ENCODE assay signal across 18 cellular contexts in the genomic region with DNA sequence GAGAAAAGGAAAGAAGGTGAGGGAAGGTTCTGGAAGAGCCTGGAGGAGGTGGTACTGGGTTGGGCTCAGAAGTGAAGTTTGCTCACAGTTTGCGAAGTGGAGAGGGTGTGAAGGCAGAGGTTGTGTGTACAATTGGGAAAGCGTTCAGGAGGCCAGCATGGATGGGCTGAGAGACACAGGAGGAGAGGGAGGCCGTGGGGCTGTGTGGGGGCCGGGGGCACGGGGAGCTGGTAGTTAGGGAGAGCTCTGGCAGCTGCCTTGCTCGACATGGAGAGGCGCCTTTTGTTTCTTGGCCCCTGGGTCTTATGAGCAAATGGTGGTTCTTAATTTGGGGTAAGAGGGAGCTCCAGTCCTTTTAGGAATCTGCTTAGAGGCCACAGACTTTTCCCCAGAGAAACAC. TPM values are rescaled to one million over a fixed set of nuclear protein-coding genes. Genes with fewer than 3 reads are reported as not detected.
DNase-seq lines count a peak whose midpoint lies in the region; ATAC-seq, FAIRE-seq and TF ChIP-seq lines count a peak whose summit lies in the region.
"Had no signal": no experiment of that assay in that cellular context is flagged by ENCODE, and none has a peak within 500 bp of the region (broad histone marks: within the 10 kb centered on the region; RNA-seq: fewer than 3 reads in every experiment).

No MANE protein-coding gene starts in this region.

- H3K4me1 Mint-ChIP-seq in Caco-2 (ENCODE audit: low read depth, unreplicated experiment) (peaks cover 36% of the 10 kb centered on the region), brain (peaks cover 17% of the 10 kb centered on the region)

- H3K27ac ChIP-seq in HepG2 (ENCODE audit: extremely low read length, insufficient read depth, low read length) = peak overlapping the region; percentile 8
- peak overlapping the region; percentile 59 to 84 (median 68) for H3K27ac ChIP-seq in sigmoid colon
- H3K27ac ChIP-seq: ovary, VCaP had no signal

- H3K27ac Mint-ChIP-seq in Caco-2 (ENCODE audit: unreplicated experiment) (peak overlapping the region; percentile 84), brain (peak overlapping the region in 4 of 5 experiments; percentile 2 to 43 (median 27))

- no peak overlapping the region for H3K4me2 ChIP-seq in HepG2 (ENCODE audit: low read depth, low read length)

- H3K4me3 Mint-ChIP-seq in Caco-2 (ENCODE audit: unreplicated experiment) (peak overlapping the region; percentile 5), brain (no peak overlapping the region)

- peaks cover 2% of the 10 kb centered on the region; the same call in 1 of the 2 replicates for H4K20me1 ChIP-seq in HepG2 (ENCODE audit: insufficient read depth, low read length)

- peaks cover 67% of the 10 kb centered on the region for H3K36me3 Mint-ChIP-seq in Caco-2 (ENCODE audit: insufficient read depth, unreplicated experiment)
- H3K36me3 Mint-ChIP-seq in brain = peaks cover 54% of the 10 kb centered on the region

- no peaks in the 10 kb centered on the region for H3K27me3 ChIP-seq in Caco-2 (replicated peaks; ENCODE audit: control insufficient read depth, insufficient read depth, low read length)
- no peaks in the 10 kb centered on the region for H3K27me3 ChIP-seq in HepG2 (ENCODE audit: control insufficient read depth in 1 of 2, insufficient read depth in 2 of 2, low read length in 2 of 2)
- H3K27me3 ChIP-seq in sigmoid colon = no peaks in the 10 kb centered on the region
- H3K27me3 ChIP-seq: ovary, Peyer's patch had no signal

- FAIRE-seq in HepG2 (lab: Jason Lieb, UNC) (no peak), GM19239 (lab: Jason Lieb, UNC) (no peak)

- in situ Hi-C loops in HepG2 (cut with HindIII; ENCODE audit: extremely low pct_ligation_motif_present, low pct_unique_long_range_greater_than_20kb) = no loop called here
- in situ Hi-C loops in GM13976 (cut with MboI; ENCODE audit: low sequenced_read_pairs, unreplicated experiment) = no loop called here

- no TSS peak for BruUV-seq in Caco-2 (replicated peaks; lab: Mats Ljungman, UMichigan)
- BruUV-seq in HepG2 (replicated peaks; lab: Mats Ljungman, UMichigan) = no TSS peak

- no peak overlapping the region for H2AFZ ChIP-seq in HepG2 (ENCODE audit: low read length)

- DNase-seq in Caco-2 (no peak), HepG2 (ENCODE audit: low spot score) (no peak), sigmoid colon (no peak), NCI-H1105 treated with DMSO at 0.1 percent for 48 hours (lab: John Stamatoyannopoulos, UW) (no peak), GM13976 (ENCODE audit: low spot score) (no peak), NCI-H774 (lab: John Stamatoyannopoulos, UW) (no peak), GM19239 (ENCODE audit: insufficient read length, low spot score) (no peak)
- DNase-seq: activated CD8-positive, alpha-beta memory T cell treated with anti-CD3 and anti-CD28 coated beads for 24 hours; activated gamma-delta T cell treated with Interleukin-2 at 50 U/mL for 16 hours; DMS 273 treated with DMSO at 0.1 percent for 48 hours; effector CD4-positive, alpha-beta T cell; IMR-90; MV-4-11; ovary; Peyer's patch; stimulated activated naive CD8-positive, alpha-beta T cell treated with anti-CD3 and anti-CD28 coated beads, Interleukin-15, Interleukin-2, amounts not matched to agents 100 U/mL and 50 U/mL, for 24 hours had no signal

- WGBS in HepG2 (ENCODE audit: low lambda C conversion rate) = 92% methylated on average over 7 of the region's 7 CpGs
- 85 to 91% methylated on average over 7 of the region's 7 CpGs for WGBS in sigmoid colon, 2 donors

- H3K79me2 ChIP-seq in HepG2 (ENCODE audit: insufficient read depth, low read length) = peaks cover 19% of the 10 kb centered on the region

- H3K36me3 ChIP-seq in Caco-2 (ENCODE audit: control insufficient read depth, insufficient read depth, low read length) (no peaks in the 10 kb centered on the region), HepG2 (replicated peaks in 1 of 2; ENCODE audit: control insufficient read depth in 1 of 2, insufficient read depth in 2 of 2, low read length in 2 of 2) (no peaks in the 10 kb centered on the region), sigmoid colon (no peaks in the 10 kb centered on the region)
- H3K36me3 ChIP-seq: ovary, Peyer's patch had no signal

- intact Hi-C loops in Caco-2 (cut with micrococcal nuclease; ENCODE audit: unreplicated experiment) (loop anchor here (2.0 kb wide), 1 partner anchor 17 kb away; the partner anchor contains the start of gene BICRA), HepG2 (cut with micrococcal nuclease; ENCODE audit: unreplicated experiment) (no loop called here), sigmoid colon (cut with DNase I) (no loop called here)

- TF ChIP-seq POLR2A in HepG2 (IDR thresholded peaks at IDR 0.05; ENCODE audit: insufficient read depth in 1 of 2, low read depth in 2 of 2, low read length in 2 of 2) (no peak), sigmoid colon (IDR thresholded peaks at IDR 0.05) (no peak)

- POLR2A ChIA-PET in Caco-2 (lab: Charles Lee) = interaction anchor here (3.3 to 4.3 kb wide), 2 partner anchors 15 to 23 kb away, joined by 30 to 62 read pairs; no protein-coding TSS in a partner anchor
- POLR2A ChIA-PET in HepG2 (lab: Yijun Ruan, JAX) = no interaction called here

- H3K4me3 ChIP-seq in Caco-2 (ENCODE audit: low read depth, low read length) (no peak overlapping the region), HepG2 (replicated peaks in 1 of 3; ENCODE audit: insufficient read depth in 1 of 3, low read depth in 2 of 3, low read length in 3 of 3) (no peak overlapping the region), sigmoid colon (no peak overlapping the region)
- H3K4me3 ChIP-seq: ovary, Peyer's patch had no signal

- no peaks in the 10 kb centered on the region for H3K9me3 ChIP-seq in Caco-2
- no peaks in the 10 kb centered on the region for H3K9me3 ChIP-seq in HepG2 (ENCODE audit: low read length)
- no peaks in the 10 kb centered on the region for H3K9me3 ChIP-seq in sigmoid colon
- H3K9me3 ChIP-seq: ovary, Peyer's patch had no signal

- H3K27me3 Mint-ChIP-seq in Caco-2 (ENCODE audit: insufficient read depth, unreplicated experiment) = no peaks in the 10 kb centered on the region
- H3K27me3 Mint-ChIP-seq in brain = peaks cover 3% of the 10 kb centered on the region

- ATAC-seq in HepG2 = no peak
- ATAC-seq: stimulated activated naive CD8-positive, alpha-beta T cell treated with anti-CD3 and anti-CD28 coated beads, Interleukin-15, Interleukin-2, amounts not matched to agents 100 U/mL and 50 U/mL, for 24 hours had no signal

- CTCF ChIA-PET in Caco-2 (lab: Charles Lee) (interaction anchor here (1.3 kb wide), 1 partner anchor 22 kb away, joined by 4 read pairs; no protein-coding TSS in a partner anchor), HepG2 (lab: Yijun Ruan, JAX; ENCODE audit: low intra/inter-chr PET ratio, low total read pairs) (no interaction called here)

- TF ChIP-seq RAD21 in HepG2 (CRISPR knock-in tag; IDR thresholded peaks at IDR 0.05) = no peak

- TF ChIP-seq EP300 in HepG2 (IDR thresholded peaks at IDR 0.05; ENCODE audit: low read depth in 2 of 2, low read length in 2 of 2) (no peak), HepG2 (CRISPR knock-in tag; IDR thresholded peaks at IDR 0.05; ENCODE audit: borderline replicate concordance) (no peak), sigmoid colon (IDR thresholded peaks at IDR 0.05) (no peak)

- H3K4me1 ChIP-seq in Caco-2 = peaks cover 71% of the 10 kb centered on the region
- peaks cover 42% of the 10 kb centered on the region for H3K4me1 ChIP-seq in HepG2 (ENCODE audit: insufficient read depth, low read length)
- peaks cover 0 to 56% (median 44%) of the 10 kb centered on the region in 4 donors for H3K4me1 ChIP-seq in sigmoid colon

- H3K9ac ChIP-seq in HepG2 (ENCODE audit: insufficient read depth, low read depth, low read length) = no peak overlapping the region

- H3K9me3 Mint-ChIP-seq in Caco-2 (ENCODE audit: unreplicated experiment) (no peaks in the 10 kb centered on the region), brain (peaks cover 0 to 21% (median 2%) of the 10 kb centered on the region in 5 experiments)

- no peak for TF ChIP-seq CTCF in Caco-2 (IDR thresholded peaks at IDR 0.05; ENCODE audit: insufficient read depth in 1 of 2, low read depth in 1 of 2, low read length in 1 of 2, severe bottlenecking in 1 of 2, unreplicated experiment in 1 of 2)
- no peak for TF ChIP-seq CTCF in brain (conservative IDR thresholded peaks at IDR 0.05)
- no peak for TF ChIP-seq CTCF in HepG2 (CRISPR knock-in tag; IDR thresholded peaks at IDR 0.05)
- TF ChIP-seq CTCF in sigmoid colon (IDR thresholded peaks at IDR 0.05) = no peak
- no peak for TF ChIP-seq CTCF in GM13976 (IDR thresholded peaks at IDR 0.05; ENCODE audit: borderline replicate concordance, control extremely low read depth, extremely low read depth, insufficient read depth, missing control alignments)

RNA-seq across cellular contexts. Expression of gene BICRA, which starts 16.7 kb away (rescaled TPM):
- 34.3 and 38.8 TPM in 2 replicates for total RNA-seq in Caco-2 (2022)
- polyA plus RNA-seq in brain (ENCODE audit: insufficient read depth, low read depth, low replicate concordance) = 15.7 TPM
- 0.71 and 1.6 TPM in 2 replicates for total RNA-seq in HepG2 (2016; rRNA removed; fragmentation: Illumina TruSeq; extraction: Trizol)
- total RNA-seq in HepG2 (2016; cell fraction: cytosol; rRNA removed; fragmentation: Illumina TruSeq; extraction: Trizol; ENCODE audit: low read depth) = 0.53 and 1.5 TPM in 2 replicates
- 0.74 and 2.4 TPM in 2 replicates for total RNA-seq in HepG2 (2016; cell fraction: insoluble cytoplasmic fraction; rRNA removed; fragmentation: Illumina TruSeq; extraction: Trizol)
- 1.6 and 3.0 TPM in 2 replicates for total RNA-seq in HepG2 (2016; cell fraction: membrane; rRNA removed; fragmentation: Illumina TruSeq; extraction: Trizol)
- 1.6 and 2.1 TPM in 2 replicates for total RNA-seq in HepG2 (2016; cell fraction: nucleus; rRNA removed; fragmentation: Illumina TruSeq; extraction: Trizol)
- polyA plus RNA-seq in HepG2 (2011; rRNA removed) = 0.55 and 0.56 TPM in 2 replicates
- 0.27 and 0.38 TPM in 2 replicates for polyA plus RNA-seq in HepG2 (2011; cell fraction: cytosol; rRNA removed)
- 3.6 and 3.7 TPM in 2 replicates for polyA plus RNA-seq in HepG2 (2011; cell fraction: nucleus; rRNA removed)
- polyA plus RNA-seq in HepG2 (2012) = 2.4 and 4.0 TPM in 2 replicates
- 0.26 and 0.28 TPM in 2 replicates for polyA plus RNA-seq in HepG2 (2016; cell fraction: cytosol; fragmentation: Illumina TruSeq; extraction: Trizol; ENCODE audit: low read depth)
- polyA plus RNA-seq in HepG2 (2016; cell fraction: insoluble cytoplasmic fraction; fragmentation: Illumina TruSeq; extraction: Trizol; ENCODE audit: low read depth) = 2.0 and 2.8 TPM in 2 replicates
- polyA plus RNA-seq in HepG2 (2016; cell fraction: membrane; fragmentation: Illumina TruSeq; extraction: Trizol; ENCODE audit: low read depth) = 0.53 and 0.64 TPM in 2 replicates
- polyA plus RNA-seq in HepG2 (2016; cell fraction: nucleus; fragmentation: Illumina TruSeq; extraction: Trizol; ENCODE audit: insufficient read depth, low read depth) = 10.6 and 11.0 TPM in 2 replicates
- polyA minus RNA-seq in HepG2 (2011; rRNA and poly(A)+ RNA removed; ENCODE audit: low replicate concordance) = 3.3 and 3.8 TPM in 2 replicates
- polyA minus RNA-seq in HepG2 (2011; cell fraction: cytosol; rRNA and poly(A)+ RNA removed) = 1.1 and 1.7 TPM in 2 replicates
- polyA minus RNA-seq in HepG2 (2011; cell fraction: nucleus; rRNA and poly(A)+ RNA removed) = 4.5 and 4.6 TPM in 2 replicates
- total RNA-seq in sigmoid colon = 10 to 100 TPM in 3 of 4 donors, 1 to 10 TPM in 1; 2.9 to 21.6 (median 11.2) TPM
- 10 to 100 TPM in 1 of 3 donors, 1 to 10 TPM in 2; 1.8 to 12.7 (median 2.5) TPM for polyA plus RNA-seq in sigmoid colon

RNA-seq across cellular contexts. Expression of gene ZNF541, which starts 52.7 kb away (rescaled TPM):
- total RNA-seq in Caco-2 (2022) = not detected in 2 replicates
- 0.08 TPM for polyA plus RNA-seq in brain (ENCODE audit: insufficient read depth, low read depth, low replicate concordance)
- 0.04 TPM in 1 of 2 replicates, not detected in the other for total RNA-seq in HepG2 (2016; rRNA removed; fragmentation: Illumina TruSeq; extraction: Trizol)
- total RNA-seq in HepG2 (2016; cell fraction: cytosol; rRNA removed; fragmentation: Illumina TruSeq; extraction: Trizol; ENCODE audit: low read depth) = not detected in 2 replicates
- not detected in 2 replicates for total RNA-seq in HepG2 (2016; cell fraction: insoluble cytoplasmic fraction; rRNA removed; fragmentation: Illumina TruSeq; extraction: Trizol)
- total RNA-seq in HepG2 (2016; cell fraction: membrane; rRNA removed; fragmentation: Illumina TruSeq; extraction: Trizol) = 0.09 TPM in 1 of 2 replicates, not detected in the other
- not detected in 2 replicates for total RNA-seq in HepG2 (2016; cell fraction: nucleus; rRNA removed; fragmentation: Illumina TruSeq; extraction: Trizol)
- polyA plus RNA-seq in HepG2 (2011; rRNA removed) = 0.03 and 0.08 TPM in 2 replicates
- polyA plus RNA-seq in HepG2 (2011; cell fraction: cytosol; rRNA removed) = 0.07 and 0.08 TPM in 2 replicates
- polyA plus RNA-seq in HepG2 (2011; cell fraction: nucleus; rRNA removed) = not detected in 2 replicates
- polyA plus RNA-seq in HepG2 (2012) = 0.17 TPM in 1 of 2 replicates, not detected in the other
- 0.05 TPM in 1 of 2 replicates, not detected in the other for polyA plus RNA-seq in HepG2 (2016; cell fraction: cytosol; fragmentation: Illumina TruSeq; extraction: Trizol; ENCODE audit: low read depth)
- not detected in 2 replicates for polyA plus RNA-seq in HepG2 (2016; cell fraction: insoluble cytoplasmic fraction; fragmentation: Illumina TruSeq; extraction: Trizol; ENCODE audit: low read depth)
- not detected in 2 replicates for polyA plus RNA-seq in HepG2 (2016; cell fraction: membrane; fragmentation: Illumina TruSeq; extraction: Trizol; ENCODE audit: low read depth)
- polyA plus RNA-seq in HepG2 (2016; cell fraction: nucleus; fragmentation: Illumina TruSeq; extraction: Trizol; ENCODE audit: insufficient read depth, low read depth) = not detected in 2 replicates
- polyA minus RNA-seq in HepG2 (2011; rRNA and poly(A)+ RNA removed; ENCODE audit: low replicate concordance) = not detected in 2 replicates
- not detected in 2 replicates for polyA minus RNA-seq in HepG2 (2011; cell fraction: cytosol; rRNA and poly(A)+ RNA removed)
- polyA minus RNA-seq in HepG2 (2011; cell fraction: nucleus; rRNA and poly(A)+ RNA removed) = not detected in 2 replicates
- total RNA-seq in sigmoid colon = 1 to 10 TPM in 3 of 4 donors, not detected in 1; 1.1 to 1.7 (median 1.5) TPM
- polyA plus RNA-seq in sigmoid colon = under 1 TPM in 1 of 3 donors, not detected in 2; 0.22 TPM
- total RNA-seq: IMR-90, Peyer's patch had no signal
- polyA plus RNA-seq: IMR-90 had no signal
